Comparison of ENCODE assay signal across 15 cellular contexts in the genomic region with DNA sequence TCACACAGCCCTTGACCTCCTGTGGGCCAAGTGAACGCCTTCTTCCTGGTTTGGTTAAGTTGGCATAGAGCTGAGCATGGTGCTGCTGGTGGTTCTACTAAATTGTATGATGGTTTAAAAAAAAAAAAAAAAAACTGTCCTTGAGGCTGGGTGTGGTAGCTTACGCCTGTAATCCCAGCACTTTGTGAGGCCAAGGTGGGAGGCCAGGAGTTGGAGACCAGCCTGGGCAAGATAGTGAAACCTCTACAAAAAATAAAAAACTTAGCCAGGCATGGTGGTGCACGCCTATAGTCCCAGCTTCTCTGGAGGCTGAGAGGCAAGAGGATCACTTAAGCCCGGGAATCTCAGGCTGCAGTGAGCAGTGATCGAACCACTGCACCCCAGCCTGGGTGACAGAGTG. TPM values are rescaled to one million over a fixed set of nuclear protein-coding genes. Genes with fewer than 3 reads are reported as not detected.
DNase-seq lines count a peak whose midpoint lies in the region; ATAC-seq and TF ChIP-seq lines count a peak whose summit lies in the region.
"Had no signal": no experiment of that assay in that cellular context is flagged by ENCODE, and none has a peak within 500 bp of the region (broad histone marks: within the 10 kb centered on the region; RNA-seq: fewer than 3 reads in every experiment).

No MANE protein-coding gene starts in this region.

- H3K27ac Mint-ChIP-seq in activated CD4-positive, alpha-beta T cell treated with anti-CD3 and anti-CD28 coated beads, Interleukin-2, amount 10 ng/mL, durations not matched to agents 24 days and 14 days = no peak overlapping the region

- CTCF ChIA-PET in PC-3 (lab: Charles Lee) = no interaction called here

- no peaks in the 10 kb centered on the region for H3F3A ChIP-seq in PC-3 (ENCODE audit: low read length, unreplicated experiment)

- H3K36me3 ChIP-seq in PC-3 (ENCODE audit: low read depth, low read length) (no peaks in the 10 kb centered on the region), breast epithelium (no peaks in the 10 kb centered on the region), muscle layer of colon (ENCODE audit: insufficient read depth, low read length) (no peaks in the 10 kb centered on the region), testis (ENCODE audit: low read depth, missing control alignments) (no peaks in the 10 kb centered on the region)

- POLR2A ChIA-PET in PC-3 (lab: Charles Lee; ENCODE audit: unreplicated experiment) = no interaction called here

- no peaks in the 10 kb centered on the region for H3K36me3 Mint-ChIP-seq in activated CD4-positive, alpha-beta T cell treated with anti-CD3 and anti-CD28 coated beads, Interleukin-2, amount 10 ng/mL, durations not matched to agents 24 days and 14 days (ENCODE audit: low read depth)

- H3K27me3 Mint-ChIP-seq in activated CD4-positive, alpha-beta T cell treated with anti-CD3 and anti-CD28 coated beads, Interleukin-2, amount 10 ng/mL, durations not matched to agents 24 days and 14 days = no peaks in the 10 kb centered on the region

- H3K27me3 ChIP-seq in PC-3 (ENCODE audit: low read length) = no peaks in the 10 kb centered on the region
- H3K27me3 ChIP-seq in breast epithelium = no peaks in the 10 kb centered on the region
- H3K27me3 ChIP-seq in muscle layer of colon (ENCODE audit: control insufficient read depth in 1 of 2, insufficient read depth in 2 of 2, low read length in 2 of 2) = no peaks in the 10 kb centered on the region
- H3K27me3 ChIP-seq in testis = no peaks in the 10 kb centered on the region

- TF ChIP-seq POLR2A in breast epithelium (IDR thresholded peaks at IDR 0.05) (no peak), testis (IDR thresholded peaks at IDR 0.05) (no peak)

- WGBS in testis, 2 donors = 82 to 86% methylated on average over 5 of the region's 5 CpGs

- H3K9me3 Mint-ChIP-seq in activated CD4-positive, alpha-beta T cell treated with anti-CD3 and anti-CD28 coated beads, Interleukin-2, amount 10 ng/mL, durations not matched to agents 24 days and 14 days = no peaks in the 10 kb centered on the region

- DNase-seq in PC-3 (no peak), breast epithelium (ENCODE audit: low spot score in 2 of 2) (no peak), testis (no peak), GM19238 (ENCODE audit: insufficient read length, low spot score) (no peak), kidney glomerular epithelial cell (lab: John Stamatoyannopoulos, UW) (no peak)
- no peak for DNase-seq in activated CD4-positive, alpha-beta T cell treated with anti-CD3 and anti-CD28 coated beads, Interleukin-2, amount 10 ng/mL, durations not matched to agents 24 days and 14 days
- DNase-seq: activated CD4-positive, alpha-beta T cell treated with anti-CD3 and anti-CD28 coated beads for 4 hours; amniotic stem cell; KBM-7; NCI-H1092; NCI-H2107; NCI-H524 treated with DMSO at 0.1 percent for 48 hours had no signal

- H3K79me2 ChIP-seq in PC-3 (ENCODE audit: low read length) = no peaks in the 10 kb centered on the region

- peaks cover 23% of the 10 kb centered on the region for H3K4me1 ChIP-seq in PC-3 (ENCODE audit: insufficient read depth, low read length)
- peaks cover 4 to 7% of the 10 kb centered on the region in 2 donors for H3K4me1 ChIP-seq in breast epithelium
- peaks cover 63% of the 10 kb centered on the region for H3K4me1 ChIP-seq in muscle layer of colon (ENCODE audit: insufficient read depth, low read length)
- peaks cover 49% of the 10 kb centered on the region for H3K4me1 ChIP-seq in testis

- BruUV-seq in PC-3 (replicated peaks; lab: Mats Ljungman, UMichigan) = no TSS peak

- no peaks in the 10 kb centered on the region for H3K4me1 Mint-ChIP-seq in activated CD4-positive, alpha-beta T cell treated with anti-CD3 and anti-CD28 coated beads, Interleukin-2, amount 10 ng/mL, durations not matched to agents 24 days and 14 days

- peak overlapping the region; percentile 52; the same call in 1 of the 2 replicates for H2AFZ ChIP-seq in PC-3 (ENCODE audit: low read length)

- 0 out of 2 replicates have a peak overlapping the region, but pooled peaks have one; percentile 21 for H3K4me2 ChIP-seq in PC-3 (ENCODE audit: low read length)

- H3K9me2 ChIP-seq in PC-3 (replicated peaks; ENCODE audit: low read length) = no peaks in the 10 kb centered on the region

- TF ChIP-seq CTCF in PC-3 (conservative IDR thresholded peaks at IDR 0.05; ENCODE audit: low read depth, low read length) (no peak), breast epithelium (IDR thresholded peaks at IDR 0.05) (no peak), testis (IDR thresholded peaks at IDR 0.05) (no peak)

- H3K27ac ChIP-seq in PC-3 (ENCODE audit: low read length) (peak overlapping the region; percentile 36; the same call in 1 of the 2 replicates), breast epithelium (peak overlapping the region; percentile 74 to 88), muscle layer of colon (ENCODE audit: low read depth, low read length) (peak overlapping the region; percentile 96), testis (peak overlapping the region; percentile 51 to 86)
- H3K27ac ChIP-seq: SK-N-MC had no signal

- H3K9me3 ChIP-seq in PC-3 (ENCODE audit: low read length) (no peaks in the 10 kb centered on the region), breast epithelium (no peaks in the 10 kb centered on the region), muscle layer of colon (ENCODE audit: low read length) (no peaks in the 10 kb centered on the region), testis (no peaks in the 10 kb centered on the region)

- no peak overlapping the region for H3K9ac ChIP-seq in PC-3 (ENCODE audit: low read length)
- no peak overlapping the region for H3K9ac ChIP-seq in muscle layer of colon (ENCODE audit: low read length)

- no peak overlapping the region for H3K4me3 Mint-ChIP-seq in activated CD4-positive, alpha-beta T cell treated with anti-CD3 and anti-CD28 coated beads, Interleukin-2, amount 10 ng/mL, durations not matched to agents 24 days and 14 days

- no peak; the same call in 1 of the 2 replicates for ATAC-seq in PC-3
- ATAC-seq in HG03175 (IDR thresholded peaks at IDR 0.05; ENCODE audit: unreplicated experiment) = no peak

- intact Hi-C loops in PC-3 (cut with micrococcal nuclease) = no loop called here
- intact Hi-C loops in breast epithelium (cut with DNase I; ENCODE audit: low total_unique reads) = loop anchor here (10.0 kb wide), 1 partner anchor 165 kb away; no protein-coding TSS in a partner anchor
- intact Hi-C loops in testis (cut with DNase I; ENCODE audit: low total_unique reads) = no loop called here
- intact Hi-C loops in activated CD4-positive, alpha-beta T cell treated with anti-CD3 and anti-CD28 coated beads, Interleukin-2, amount 10 ng/mL, durations not matched to agents 24 days and 14 days (cut with micrococcal nuclease) = no loop called here

- H4K20me1 ChIP-seq in PC-3 (ENCODE audit: low read length) = no peaks in the 10 kb centered on the region

- H3K4me3 ChIP-seq in PC-3 (ENCODE audit: low read length) = no peak overlapping the region
- no peak overlapping the region for H3K4me3 ChIP-seq in breast epithelium
- no peak overlapping the region for H3K4me3 ChIP-seq in muscle layer of colon (ENCODE audit: low read depth in 1 of 2, low read length in 2 of 2)
- H3K4me3 ChIP-seq in testis = no peak overlapping the region
- H3K4me3 ChIP-seq: SK-N-MC had no signal

RNA-seq across cellular contexts. Expression of a gene that starts 58.9 kb away (rescaled TPM):
- 505 and 546 TPM in 2 replicates for total RNA-seq in PC-3 (2014; rRNA removed)
- total RNA-seq in breast epithelium = 100 to 1,000 TPM in 2 of 3 donors, 10 to 100 TPM in 1; 40.3 to 242 (median 164) TPM
- 100 to 1,000 TPM; 166 to 199 TPM for total RNA-seq in testis
- polyA plus RNA-seq in testis (ENCODE audit: insufficient read depth, low read depth, low replicate concordance) = 105 TPM
- 22.8 and 23.9 TPM in 2 replicates for total RNA-seq in activated CD4-positive, alpha-beta T cell treated with anti-CD3 and anti-CD28 coated beads, Interleukin-2, amount 10 ng/mL, durations not matched to agents 24 days and 14 days

Comparison
In these comparisons a context has a peak if more than half of its experiments do, and no peak if none do; other contexts are left out.
1. H3K27ac ChIP-seq: peak in every context shown above with its lines; median percentile 96 in muscle layer of colon; 81 in breast epithelium; 68 in testis; 36 in PC-3.